1 cellular context compared by ENCODE assay signal in genomic region chr18:58316943-58317342, GRCh38.
TF ChIP-seq lines count a peak whose summit lies in the region.

No MANE protein-coding gene starts in this region.

TF ChIP-seq in HepG2, 621 proteins besides CTCF, POLR2A, EP300 and RAD21 (continued from another document):
- no peak for TF ChIP-seq MTERF4 (CRISPR knock-in tag; IDR thresholded peaks at IDR 0.05)
- no peak for TF ChIP-seq NR3C1 (CRISPR knock-in tag; IDR thresholded peaks at IDR 0.05)
- TF ChIP-seq RORA (CRISPR knock-in tag; IDR thresholded peaks at IDR 0.05), result no peak
- TF ChIP-seq ZFP36L2 (CRISPR knock-in tag; IDR thresholded peaks at IDR 0.05), result no peak
- no peak for TF ChIP-seq ZNF83 (CRISPR knock-in tag; IDR thresholded peaks at IDR 0.05; ENCODE audit: borderline replicate concordance)
TF ChIP-seq in HepG2: peak in this region for 0.
